26 cellular contexts compared by ENCODE assay signal in genomic region chr4:76882630-76883029, GRCh38. TPM values are rescaled to one million over a fixed set of nuclear protein-coding genes. Genes with fewer than 3 reads are reported as not detected.
A peak's percentile ranks its signal among the peaks of the same experiment; 100 is the strongest.
DNase-seq lines count a peak whose midpoint lies in the region; ATAC-seq, FAIRE-seq and TF ChIP-seq lines count a peak whose summit lies in the region.
"Had no signal": no experiment of that assay in that cellular context is flagged by ENCODE, and none has a peak within 500 bp of the region (broad histone marks: within the 10 kb centered on the region; RNA-seq: fewer than 3 reads in every experiment).

No MANE protein-coding gene starts in this region.

- peaks cover 3% of the 10 kb centered on the region for H3K36me3 Mint-ChIP-seq in astrocyte (ENCODE audit: low read depth, unreplicated experiment)
- H3K36me3 Mint-ChIP-seq: CD4-positive, CD25-positive, alpha-beta regulatory T cell; IgD-negative memory B cell had no signal

- no peak overlapping the region for H2AFZ ChIP-seq in astrocyte (ENCODE audit: low read depth, low read length)

- H3K4me3 Mint-ChIP-seq in astrocyte (ENCODE audit: unreplicated experiment): no peak overlapping the region
- H3K4me3 Mint-ChIP-seq: CD4-positive, CD25-positive, alpha-beta regulatory T cell; HFFc6; IgD-negative memory B cell had no signal

- H3K4me3 ChIP-seq in astrocyte (ENCODE audit: insufficient read depth, low read depth, low read length): no peak overlapping the region
- H3K4me3 ChIP-seq: MG63, SJCRH30 had no signal

- no peak overlapping the region for H3K9ac ChIP-seq in astrocyte (ENCODE audit: low read length)

- no peaks in the 10 kb centered on the region for H3K9me3 ChIP-seq in astrocyte (ENCODE audit: insufficient read depth, low read depth, low read length)
- H3K9me3 ChIP-seq: BE2C, Caco-2, MG63, SJCRH30 had no signal

- peak; percentile 54 for ATAC-seq in left colon

- H3K9me3 Mint-ChIP-seq in astrocyte (ENCODE audit: unreplicated experiment): peaks cover 3% of the 10 kb centered on the region
- H3K9me3 Mint-ChIP-seq: HFFc6 had no signal

- H3K4me1 Mint-ChIP-seq in astrocyte (ENCODE audit: low read depth, unreplicated experiment): peaks cover 9% of the 10 kb centered on the region
- H3K4me1 Mint-ChIP-seq: CD4-positive, CD25-positive, alpha-beta regulatory T cell; IgD-negative memory B cell had no signal

- FAIRE-seq in astrocyte (lab: Jason Lieb, UNC): no peak
- FAIRE-seq: HTR-8/SVneo had no signal

- no peaks in the 10 kb centered on the region for H3K36me3 ChIP-seq in astrocyte (ENCODE audit: insufficient read depth, low read length)
- H3K36me3 ChIP-seq: BE2C, MG63, SJCRH30 had no signal

- peak overlapping the region; percentile 51 for H3K27ac ChIP-seq in astrocyte (ENCODE audit: low read depth, low read length)
- H3K27ac ChIP-seq: HL-60, SJCRH30 had no signal

- no peak overlapping the region for H3K27ac Mint-ChIP-seq in astrocyte (ENCODE audit: unreplicated experiment)
- H3K27ac Mint-ChIP-seq: CD4-positive, CD25-positive, alpha-beta regulatory T cell; HFFc6; IgD-negative memory B cell had no signal

- intact Hi-C loops in left colon (cut with DNase I, micrococcal nuclease): no loop called here

- TF ChIP-seq CTCF in astrocyte (IDR thresholded peaks at IDR 0.05; ENCODE audit: insufficient read depth, low read depth, low read length): no peak

- H3K4me1 ChIP-seq in astrocyte (ENCODE audit: insufficient read depth, low read length): peaks cover 9% of the 10 kb centered on the region
- H3K4me1 ChIP-seq: BE2C, SJCRH30 had no signal

- H3K4me2 ChIP-seq in astrocyte (ENCODE audit: low read length): peak overlapping the region; percentile 42

- no peaks in the 10 kb centered on the region for H3K27me3 Mint-ChIP-seq in astrocyte (ENCODE audit: low read depth, unreplicated experiment)

- no peaks in the 10 kb centered on the region for H3K79me2 ChIP-seq in astrocyte (ENCODE audit: insufficient read depth, low read length)

- H4K20me1 ChIP-seq in astrocyte (ENCODE audit: insufficient read depth, low read length): no peaks in the 10 kb centered on the region

- peak; percentile 18 for DNase-seq in NCI-H2196 treated with DMSO at 0.1 percent for 48 hours (lab: John Stamatoyannopoulos, UW; ENCODE audit: unreplicated experiment)
- DNase-seq in NCI-H2196 (lab: John Stamatoyannopoulos, UW; ENCODE audit: unreplicated experiment): no peak
- DNase-seq in DMS53 treated with DMSO at 0.1 percent for 48 hours (lab: John Stamatoyannopoulos, UW; ENCODE audit: unreplicated experiment): peak; percentile 22
- no peak for DNase-seq in astrocyte (ENCODE audit: low read depth)
- no peak for DNase-seq in left colon
- no peak for DNase-seq in inferior parietal cortex (ENCODE audit: extremely low spot score)
- DNase-seq in OCI-M2 (lab: John Stamatoyannopoulos, UW; ENCODE audit: unreplicated experiment): no peak
- DNase-seq in Ammon's horn (ENCODE audit: low spot score): no peak
- DNase-seq: BE2C; Caco-2; CD4-positive, CD25-positive, alpha-beta regulatory T cell; DND-41; H7; HFFc6; Karpas-422; MG63; NCI-H1048; NCI-H1436; NCI-H1930; NCI-H2171; NCI-H446 treated with DMSO at 0.1 percent for 48 hours; SJCRH30 had no signal

- H3K27me3 ChIP-seq in astrocyte (ENCODE audit: insufficient read depth, low read length): no peaks in the 10 kb centered on the region
- H3K27me3 ChIP-seq: MG63, SJCRH30 had no signal

RNA-seq across cellular contexts. Expression of gene SOWAHB, which starts 15.3 kb away (rescaled TPM):
- total RNA-seq in astrocyte: 6.2 and 6.8 TPM in 2 replicates
- total RNA-seq in left colon: 10 to 100 TPM; 23.7 to 25.5 TPM
- total RNA-seq: A172; CD4-positive, CD25-positive, alpha-beta regulatory T cell; SJCRH30 had no signal

Comparison
In these comparisons a context has a peak if more than half of its experiments do, and no peak if none do; other contexts are left out.
1. DNase-seq: peak in NCI-H2196 treated with DMSO at 0.1 percent for 48 hours (single experiment) and DMS53 treated with DMSO at 0.1 percent for 48 hours (single experiment); none in NCI-H2196 (single experiment), astrocyte (single experiment), left colon (0 of 2), inferior parietal cortex (single experiment), OCI-M2 (single experiment) and Ammon's horn (single experiment).